Comparison of ENCODE assay signal across 10 cellular contexts in genomic region chr6:36734486-36735060, GRCh38. TPM values are rescaled to one million over a fixed set of nuclear protein-coding genes. Genes with fewer than 3 reads are reported as not detected.
DNase-seq lines count a peak whose midpoint lies in the region; ATAC-seq and TF ChIP-seq lines count a peak whose summit lies in the region.
"Had no signal": no experiment of that assay in that cellular context is flagged by ENCODE, and none has a peak within 500 bp of the region (broad histone marks: within the 10 kb centered on the region; RNA-seq: fewer than 3 reads in every experiment).

No MANE protein-coding gene starts in this region.

- no peak for ATAC-seq in CD8-positive, alpha-beta T cell
- ATAC-seq in activated B cell treated with CpG ODN at 0.5 μM for 24 hours (ENCODE audit: low read depth) (no peak), HG03354 (IDR thresholded peaks at IDR 0.05; ENCODE audit: poor library complexity, severe bottlenecking, unreplicated experiment) (no peak), GM18498 (IDR thresholded peaks at IDR 0.05; ENCODE audit: unreplicated experiment) (no peak)

- H3K4me1 Mint-ChIP-seq in CD8-positive, alpha-beta T cell (ENCODE audit: low read depth) = peaks cover 5% of the 10 kb centered on the region
- H3K4me1 Mint-ChIP-seq in activated B cell treated with CpG ODN at 0.5 μM for 24 hours = peaks cover 37% of the 10 kb centered on the region

- H3K4me1 ChIP-seq in CD8-positive, alpha-beta T cell (ENCODE audit: insufficient read depth, low read length) = peaks cover 7% of the 10 kb centered on the region
- H3K4me1 ChIP-seq in skeletal muscle satellite cell (ENCODE audit: control insufficient read depth, insufficient read depth, low read length) = peaks cover 12% of the 10 kb centered on the region

- no peak for DNase-seq in CD8-positive, alpha-beta T cell
- DNase-seq in activated B cell treated with CpG ODN at 0.5 μM for 24 hours (no peak), fibroblast of mammary gland (ENCODE audit: low read depth) (no peak), NCI-H82 (lab: John Stamatoyannopoulos, UW) (no peak), COR-L47 (lab: John Stamatoyannopoulos, UW) (no peak)
- DNase-seq: NCI-H2081 had no signal

- no peak overlapping the region for H3K27ac ChIP-seq in CD8-positive, alpha-beta T cell (ENCODE audit: low read depth, low read length)
- H3K27ac ChIP-seq: HL-60 had no signal

- no peaks in the 10 kb centered on the region for H3K36me3 Mint-ChIP-seq in CD8-positive, alpha-beta T cell
- no peaks in the 10 kb centered on the region for H3K36me3 Mint-ChIP-seq in activated B cell treated with CpG ODN at 0.5 μM for 24 hours (ENCODE audit: low read depth)

- POLR2A ChIA-PET in CD8-positive, alpha-beta T cell (lab: Charles Lee) = no interaction called here
- POLR2A ChIA-PET in activated B cell treated with CpG ODN at 0.5 μM for 24 hours (lab: Charles Lee) = interaction anchor here (1.3 to 2.0 kb wide), 4 partner anchors 19 to 56 kb away, joined by 3 to 15 read pairs (median 7); partner anchors contain the start of gene CDKN1A

- peak overlapping the region; percentile 58 for H3K27ac Mint-ChIP-seq in CD8-positive, alpha-beta T cell
- peak overlapping the region; percentile 65 for H3K27ac Mint-ChIP-seq in activated B cell treated with CpG ODN at 0.5 μM for 24 hours

- H3K36me3 ChIP-seq in CD8-positive, alpha-beta T cell (ENCODE audit: insufficient read depth, low read length) = no peaks in the 10 kb centered on the region
- H3K36me3 ChIP-seq in skeletal muscle satellite cell (ENCODE audit: insufficient read depth, low read length) = no peaks in the 10 kb centered on the region

- H3K27me3 Mint-ChIP-seq in CD8-positive, alpha-beta T cell (ENCODE audit: low read depth) = peaks cover 3% of the 10 kb centered on the region
- H3K27me3 Mint-ChIP-seq in activated B cell treated with CpG ODN at 0.5 μM for 24 hours = no peaks in the 10 kb centered on the region

- CTCF ChIA-PET in CD8-positive, alpha-beta T cell (lab: Charles Lee) = no interaction called here
- CTCF ChIA-PET in activated B cell treated with CpG ODN at 0.5 μM for 24 hours (lab: Charles Lee) = interaction anchor here (0.6 to 3.9 kb wide), 7 partner anchors 11 to 122 kb away, joined by 3 to 21 read pairs (median 4); no protein-coding TSS in a partner anchor

- intact Hi-C loops in CD8-positive, alpha-beta T cell (cut with DNase I, micrococcal nuclease) = no loop called here
- intact Hi-C loops in activated B cell treated with CpG ODN at 0.5 μM for 24 hours (cut with micrococcal nuclease) = loop anchor here (1.0 kb wide), 1 partner anchor 111 kb away; no protein-coding TSS in a partner anchor

- no peaks in the 10 kb centered on the region for H3K27me3 ChIP-seq in CD8-positive, alpha-beta T cell (ENCODE audit: insufficient read depth, low read length)
- peaks cover 7% of the 10 kb centered on the region for H3K27me3 ChIP-seq in skeletal muscle satellite cell (ENCODE audit: control insufficient read depth, insufficient read depth, low read length)

- no peak for TF ChIP-seq CTCF in CD8-positive, alpha-beta T cell (IDR thresholded peaks at IDR 0.05)
- no peak for TF ChIP-seq CTCF in activated B cell treated with CpG ODN at 0.5 μM for 24 hours (IDR thresholded peaks at IDR 0.05)
- no peak for TF ChIP-seq CTCF in fibroblast of mammary gland (conservative IDR thresholded peaks at IDR 0.05; ENCODE audit: control insufficient read depth, insufficient read depth, low read depth, low read length)

- peak overlapping the region; percentile 68 for H3K4me2 ChIP-seq in skeletal muscle satellite cell (ENCODE audit: low read length)

- peak overlapping the region; percentile 7 for H3K4me3 ChIP-seq in CD8-positive, alpha-beta T cell (ENCODE audit: low read depth, low read length)
- H3K4me3 ChIP-seq in fibroblast of mammary gland (ENCODE audit: control insufficient read depth, low read depth, low read length) (peak overlapping the region; percentile 21), skeletal muscle satellite cell (ENCODE audit: low read length) (peak overlapping the region; percentile 8)

- peak overlapping the region; percentile 46 for H3K4me3 Mint-ChIP-seq in CD8-positive, alpha-beta T cell
- peak overlapping the region; percentile 72 for H3K4me3 Mint-ChIP-seq in activated B cell treated with CpG ODN at 0.5 μM for 24 hours

- H3K9ac ChIP-seq in skeletal muscle satellite cell (ENCODE audit: low read depth, low read length) = no peak overlapping the region

- H3K9me3 Mint-ChIP-seq in CD8-positive, alpha-beta T cell = no peaks in the 10 kb centered on the region
- no peaks in the 10 kb centered on the region for H3K9me3 Mint-ChIP-seq in activated B cell treated with CpG ODN at 0.5 μM for 24 hours

- no peaks in the 10 kb centered on the region for H3K9me3 ChIP-seq in CD8-positive, alpha-beta T cell (ENCODE audit: low read length)
- H3K9me3 ChIP-seq in skeletal muscle satellite cell (replicated peaks; ENCODE audit: low read length) = no peaks in the 10 kb centered on the region

RNA-seq across cellular contexts. Expression of gene RAB44, which starts 36.9 kb away (rescaled TPM):
- total RNA-seq in CD8-positive, alpha-beta T cell = under 1 TPM in 1 of 2 experiments, not detected in 1; 0.08 TPM
- total RNA-seq in activated B cell treated with CpG ODN at 0.5 μM for 24 hours = 0.20 TPM in 1 of 2 replicates, not detected in the other
- not detected in 2 replicates for total RNA-seq in skeletal muscle satellite cell (2012; rRNA removed)

RNA-seq across cellular contexts. Expression of gene CDKN1A, which starts 56.1 kb away (rescaled TPM):
- total RNA-seq in CD8-positive, alpha-beta T cell = 10 to 100 TPM; 71.3 to 78.7 TPM
- total RNA-seq in activated B cell treated with CpG ODN at 0.5 μM for 24 hours = 46.9 and 50.4 TPM in 2 replicates
- 183 and 300 TPM in 2 replicates for total RNA-seq in skeletal muscle satellite cell (2012; rRNA removed)
